In genomic region chr10:91247360-91248111, GRCh38 we compare ENCODE assay signal across 1 cellular context.
TF ChIP-seq lines count a peak whose summit lies in the region.

No MANE protein-coding gene starts in this region.

TF ChIP-seq in WTC11, 78 proteins besides CTCF, POLR2A, EP300 and RAD21 (continued from another document):
- TF ChIP-seq GABPB1 (CRISPR knock-in tag; IDR thresholded peaks at IDR 0.05) (no peak), ATF2 (CRISPR knock-in tag; IDR thresholded peaks at IDR 0.05; ENCODE audit: borderline replicate concordance, low read depth) (no peak), ZNF121 (CRISPR knock-in tag; IDR thresholded peaks at IDR 0.05) (no peak), NR1H2 (CRISPR knock-in tag; IDR thresholded peaks at IDR 0.05) (no peak), E2F4 (CRISPR knock-in tag; IDR thresholded peaks at IDR 0.05; ENCODE audit: borderline replicate concordance, low read depth) (no peak), STAT6 (CRISPR knock-in tag; conservative IDR thresholded peaks at IDR 0.05; ENCODE audit: low read depth) (no peak), ZNF317 (CRISPR knock-in tag; IDR thresholded peaks at IDR 0.05; ENCODE audit: borderline replicate concordance, low read depth) (no peak), CREM (CRISPR knock-in tag; IDR thresholded peaks at IDR 0.05) (no peak)
